Comparison of ENCODE assay signal across 12 cellular contexts in the genomic region with DNA sequence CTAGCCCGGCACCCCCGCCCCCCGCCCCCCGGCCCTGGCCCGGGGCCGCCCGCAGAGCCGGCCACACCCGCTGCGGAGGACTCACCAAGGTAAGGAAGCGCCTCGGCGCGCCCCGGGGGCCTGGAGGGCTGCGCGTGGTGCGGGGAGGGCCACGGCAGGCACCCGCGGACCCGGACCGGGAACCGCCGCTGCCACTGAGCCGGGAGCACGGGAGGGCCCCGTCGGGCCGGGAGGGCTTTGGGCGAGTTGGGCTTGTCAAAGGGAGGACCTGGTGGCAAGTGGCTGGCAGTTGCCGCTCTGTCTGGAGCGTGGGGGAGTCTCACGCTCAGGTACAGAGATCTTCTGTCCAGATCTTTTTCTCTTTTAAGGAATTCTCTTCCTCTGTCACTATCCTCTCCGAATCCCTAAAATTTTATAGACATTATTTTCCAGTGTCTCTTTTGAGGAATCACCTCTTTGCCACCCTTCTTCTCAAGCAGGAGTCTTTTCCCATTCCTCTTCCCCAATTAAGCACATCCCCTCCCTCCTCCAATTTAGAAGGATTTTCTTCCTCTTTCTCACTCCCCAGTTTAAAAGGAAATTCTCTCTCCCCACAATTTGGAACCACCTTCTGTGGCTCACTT. TPM values are rescaled to one million over a fixed set of nuclear protein-coding genes. Genes with fewer than 3 reads are reported as not detected.
DNase-seq lines count a peak whose midpoint lies in the region; ATAC-seq, FAIRE-seq and TF ChIP-seq lines count a peak whose summit lies in the region.
"Had no signal": no experiment of that assay in that cellular context is flagged by ENCODE, and none has a peak within 500 bp of the region (broad histone marks: within the 10 kb centered on the region; RNA-seq: fewer than 3 reads in every experiment).

No MANE protein-coding gene starts in this region.

- no peaks in the 10 kb centered on the region for H3K79me2 ChIP-seq in keratinocyte (ENCODE audit: control insufficient read depth, insufficient read depth, low read length)

- FAIRE-seq in keratinocyte (lab: Jason Lieb, UNC) = no peak

- no peak for TF ChIP-seq POLR2A in sigmoid colon (IDR thresholded peaks at IDR 0.05)

- H4K20me1 ChIP-seq in keratinocyte (ENCODE audit: control insufficient read depth, extremely low read depth, insufficient read depth, low read length) = peaks cover 7% of the 10 kb centered on the region

- H3K27ac ChIP-seq in cardiac muscle cell (no peak overlapping the region), VCaP (peak overlapping the region; percentile 49; the same call in 1 of the 2 replicates), keratinocyte (ENCODE audit: control insufficient read depth, insufficient read depth, low read length) (no peak overlapping the region), urinary bladder (ENCODE audit: low read depth) (no peak overlapping the region), sigmoid colon (no peak overlapping the region)
- H3K27ac ChIP-seq: upper lobe of left lung had no signal

- H3K4me3 ChIP-seq in cardiac muscle cell = peak overlapping the region; percentile 15
- no peak overlapping the region for H3K4me3 ChIP-seq in keratinocyte (ENCODE audit: control insufficient read depth in 2 of 3, extremely low read depth in 1 of 3, insufficient read depth in 2 of 3, low read depth in 1 of 3, low read length in 3 of 3)
- peak overlapping the region; percentile 37 for H3K4me3 ChIP-seq in urinary bladder (ENCODE audit: low read depth, low read length)
- H3K4me3 ChIP-seq in sigmoid colon = peak overlapping the region in 2 of 4 donors; percentile 9 to 19

- H3K4me1 ChIP-seq in cardiac muscle cell (ENCODE audit: low read depth) = no peaks in the 10 kb centered on the region
- peaks cover 18% of the 10 kb centered on the region for H3K4me1 ChIP-seq in keratinocyte (ENCODE audit: control insufficient read depth, extremely low read depth, insufficient read depth, low read length)
- peaks cover 1% of the 10 kb centered on the region for H3K4me1 ChIP-seq in urinary bladder (ENCODE audit: insufficient read depth)
- peaks cover 0 to 37% (median 32%) of the 10 kb centered on the region in 4 donors for H3K4me1 ChIP-seq in sigmoid colon

- peaks cover 98% of the 10 kb centered on the region for H3K27me3 ChIP-seq in cardiac muscle cell
- H3K27me3 ChIP-seq in keratinocyte (ENCODE audit: control insufficient read depth, extremely low read depth, insufficient read depth, low read length) = peaks cover 85% of the 10 kb centered on the region
- peaks cover 60 to 95% (median 89%) of the 10 kb centered on the region in 3 donors for H3K27me3 ChIP-seq in sigmoid colon

- TF ChIP-seq CTCF in cardiac muscle cell (IDR thresholded peaks at IDR 0.05; ENCODE audit: low read depth, low read length) (no peak), VCaP (conservative IDR thresholded peaks at IDR 0.05) (no peak), keratinocyte (optimal IDR thresholded peaks at IDR 0.05 in 1 of 3, IDR thresholded peaks at IDR 0.05 in 1 of 3, conservative IDR thresholded peaks at IDR 0.05 in 1 of 3; ENCODE audit: extremely low read depth in 1 of 3, insufficient read depth in 2 of 3, low read length in 3 of 3) (no peak), sigmoid colon (IDR thresholded peaks at IDR 0.05) (no peak)

- dilution Hi-C loops in keratinocyte (cut with MboI; ENCODE audit: extremely low pct_ligation_motif_present, low sequenced_read_pairs) = no loop called here

- no peak for TF ChIP-seq EP300 in sigmoid colon (IDR thresholded peaks at IDR 0.05)

- H3K36me3 ChIP-seq in cardiac muscle cell = no peaks in the 10 kb centered on the region
- H3K36me3 ChIP-seq in keratinocyte (ENCODE audit: control insufficient read depth in 2 of 2, extremely low read depth in 1 of 2, insufficient read depth in 2 of 2, low read length in 2 of 2) = no peaks in the 10 kb centered on the region
- H3K36me3 ChIP-seq in urinary bladder (ENCODE audit: insufficient read depth) = no peaks in the 10 kb centered on the region
- no peaks in the 10 kb centered on the region for H3K36me3 ChIP-seq in sigmoid colon
- H3K36me3 ChIP-seq: upper lobe of left lung had no signal

- H3K9me1 ChIP-seq in keratinocyte (ENCODE audit: control insufficient read depth, extremely low read depth, insufficient read depth, low read length) = no peaks in the 10 kb centered on the region

- H2AFZ ChIP-seq in keratinocyte (ENCODE audit: control insufficient read depth, low read length) = no peak overlapping the region

- H3K4me2 ChIP-seq in keratinocyte (ENCODE audit: control insufficient read depth, extremely low read depth, insufficient read depth, low read depth, low read length) = peak overlapping the region; percentile 7

- WGBS in urinary bladder = 1% methylated on average over 35 of the region's 35 CpGs
- WGBS in sigmoid colon, 2 donors = 1 to 3% methylated on average over 35 of the region's 35 CpGs

- no peak for ATAC-seq in Right ventricle myocardium superior (ENCODE audit: poor library complexity)
- ATAC-seq in GM21737 (IDR thresholded peaks at IDR 0.05; ENCODE audit: unreplicated experiment) = no peak
- ATAC-seq: activated CD4-positive, CD25-positive, alpha-beta regulatory T cell treated with anti-CD3 and anti-CD28 coated beads, Interleukin-2, amount 50 U/mL, for 24 hours had no signal

- DNase-seq in cardiac muscle cell (ENCODE audit: low read depth in 1 of 2, low spot score in 1 of 2) (no peak), Right ventricle myocardium superior (no peak), keratinocyte (ENCODE audit: low read depth, low spot score) (no peak), sigmoid colon (no peak)
- DNase-seq in stimulated activated CD4-positive, alpha-beta T cell treated with anti-CD3 and anti-CD28 coated beads, Interleukin-4, amount 100 ng/mL, for 4 hours = no peak
- DNase-seq: DMS153; stimulated activated CD4-positive, alpha-beta T cell treated with anti-CD3 and anti-CD28 coated beads, Interleukin-2, amount 100 ng/mL, for 24 hours had no signal

- intact Hi-C loops in Right ventricle myocardium superior (cut with DNase I) (no loop called here), sigmoid colon (cut with DNase I) (no loop called here)

- H3K9me3 ChIP-seq in cardiac muscle cell (ENCODE audit: low read depth) (no peaks in the 10 kb centered on the region), keratinocyte (ENCODE audit: control insufficient read depth, low read depth, low read length) (no peaks in the 10 kb centered on the region), sigmoid colon (no peaks in the 10 kb centered on the region)
- H3K9me3 ChIP-seq: upper lobe of left lung had no signal

- H3K9ac ChIP-seq in keratinocyte (ENCODE audit: control insufficient read depth, extremely low read depth, insufficient read depth, low read length) = no peak overlapping the region

RNA-seq across cellular contexts. Expression of a gene that starts 11.3 kb away (rescaled TPM):
- total RNA-seq in cardiac muscle cell = 0.53 and 1.3 TPM in 2 replicates
- polyA plus RNA-seq in cardiac muscle cell = 0.60 and 2.2 TPM in 2 replicates
- not detected for total RNA-seq in Right ventricle myocardium superior
- polyA plus RNA-seq in keratinocyte = 0.07 TPM in 1 of 3 replicates, not detected in the others
- polyA plus RNA-seq in keratinocyte (2011; ENCODE audit: low read depth) = not detected
- polyA plus RNA-seq in keratinocyte (2011; cell fraction: cytosol; rRNA removed) = not detected in 2 replicates
- 0.11 TPM in 1 of 2 replicates, not detected in the other for polyA plus RNA-seq in keratinocyte (2011; cell fraction: nucleus; rRNA removed)
- polyA plus RNA-seq in keratinocyte (2012; ENCODE audit: low replicate concordance) = 0.24 TPM in 1 of 2 replicates, not detected in the other
- 0.26 TPM in 1 of 3 replicates, not detected in the others for polyA minus RNA-seq in keratinocyte
- polyA minus RNA-seq in keratinocyte (2011; cell fraction: cytosol; rRNA and poly(A)+ RNA removed) = not detected
- not detected in 2 replicates for polyA minus RNA-seq in keratinocyte (2011; cell fraction: nucleus; rRNA and poly(A)+ RNA removed)
- total RNA-seq in urinary bladder = not detected
- not detected for polyA plus RNA-seq in urinary bladder
- total RNA-seq in sigmoid colon = 1 to 10 TPM in 1 of 4 donors, not detected in 3; 3.3 TPM
- not detected for polyA plus RNA-seq in sigmoid colon
- total RNA-seq: upper lobe of left lung had no signal

Comparison
In these comparisons a context has a peak if more than half of its experiments do, and no peak if none do; other contexts are left out.
1. H3K4me3 ChIP-seq: peak in cardiac muscle cell (single experiment) and urinary bladder (single experiment); none in keratinocyte (0 of 3).